24 cellular contexts compared by ENCODE assay signal in the genomic region with DNA sequence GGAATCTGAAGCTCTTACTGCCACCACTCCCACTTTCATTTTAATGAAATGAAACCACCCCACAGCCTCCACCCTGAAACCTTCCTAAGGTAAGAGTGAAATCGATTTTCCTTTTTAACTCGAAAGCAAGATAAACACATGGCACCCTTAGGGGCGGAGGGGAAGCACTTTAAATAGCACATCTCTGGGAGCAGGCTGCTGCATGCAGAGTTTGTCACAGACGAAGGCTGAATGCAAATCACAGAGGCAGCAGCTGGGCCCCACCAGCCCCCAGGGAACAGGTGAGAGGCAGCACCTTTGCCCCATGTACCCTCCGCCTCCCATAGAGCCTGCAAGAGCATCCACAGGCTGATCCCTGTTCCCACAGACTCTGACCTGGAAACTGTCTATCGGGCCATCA. TPM values are rescaled to one million over a fixed set of nuclear protein-coding genes. Genes with fewer than 3 reads are reported as not detected.
DNase-seq lines count a peak whose midpoint lies in the region; ATAC-seq and TF ChIP-seq lines count a peak whose summit lies in the region.
"Had no signal": no experiment of that assay in that cellular context is flagged by ENCODE, and none has a peak within 500 bp of the region (broad histone marks: within the 10 kb centered on the region; RNA-seq: fewer than 3 reads in every experiment).

No MANE protein-coding gene starts in this region.

- DNase-seq in GM12865 (ENCODE audit: low read depth) (peak; percentile 68), NCI-H1417 (lab: John Stamatoyannopoulos, UW) (peak; percentile 69 to 86 (median 82)), NCI-H345 treated with DMSO at 0.1 percent for 48 hours (lab: John Stamatoyannopoulos, UW; ENCODE audit: unreplicated experiment) (peak; percentile 99), spleen (peak; percentile 78), AG08395 (ENCODE audit: low spot score) (no peak)
- DNase-seq: activated CD4-positive, alpha-beta T cell treated with anti-CD3 and anti-CD28 coated beads, Interleukin-2, amount 50 U/mL, for 48 hours; activated gamma-delta T cell treated with Interleukin-2 at 50 U/mL for 16 hours; amniotic stem cell; foreskin keratinocyte; kidney; MM.1S; PC-9; sigmoid colon; stimulated activated naive CD8-positive, alpha-beta T cell treated with anti-CD3 and anti-CD28 coated beads, Interleukin-15, Interleukin-2, amounts not matched to agents 100 U/mL and 50 U/mL, for 24 hours; WERI-Rb-1 had no signal

- no peak for ATAC-seq in GM19463 (IDR thresholded peaks at IDR 0.05; ENCODE audit: unreplicated experiment)
- ATAC-seq in HG02870 (IDR thresholded peaks at IDR 0.05; ENCODE audit: unreplicated experiment) = no peak
- ATAC-seq: foreskin keratinocyte; natural killer cell treated with Interleukin-12 subunit alpha and Interleukin-12 subunit beta and Interleukin-15 and Interleukin-18, amount 100 ng/mL, for 72 hours; stimulated activated naive CD8-positive, alpha-beta T cell treated with anti-CD3 and anti-CD28 coated beads, Interleukin-15, Interleukin-2, amounts not matched to agents 100 U/mL and 50 U/mL, for 24 hours had no signal

- no peak for TF ChIP-seq CTCF in GM12865 (IDR thresholded peaks at IDR 0.05; ENCODE audit: insufficient read depth, low read depth, low read length, missing control alignments)
- no peak for TF ChIP-seq CTCF in spleen (IDR thresholded peaks at IDR 0.05 in 8 of 11, conservative IDR thresholded peaks at IDR 0.05 in 3 of 11)

- H3K4me3 ChIP-seq in GM12865 (ENCODE audit: low read depth, low read length) (no peak overlapping the region), spleen (no peak overlapping the region)
- H3K4me3 ChIP-seq: cardiac muscle cell, PC-9, sigmoid colon, SJSA1, tibial nerve had no signal

- peaks cover 0 to 5% (median 0%) of the 10 kb centered on the region in 6 donors for H3K4me1 ChIP-seq in spleen
- H3K4me1 ChIP-seq: foreskin keratinocyte, sigmoid colon, SJSA1, tibial nerve had no signal

- TF ChIP-seq POLR2A in spleen (IDR thresholded peaks at IDR 0.05) = no peak

- H3K27me3 ChIP-seq in spleen (replicated peaks in 1 of 7) = peaks cover 0 to 75% (median 0%) of the 10 kb centered on the region in 7 donors
- H3K27me3 ChIP-seq: cardiac muscle cell, foreskin keratinocyte, SJSA1, tibial nerve had no signal

- intact Hi-C loops in spleen (cut with DNase I; ENCODE audit: low total_unique reads) = no loop called here

- no peaks in the 10 kb centered on the region for H3K36me3 ChIP-seq in spleen
- H3K36me3 ChIP-seq: cardiac muscle cell, sigmoid colon, SJSA1, tibial nerve, WERI-Rb-1 had no signal

- no peaks in the 10 kb centered on the region for H3K9me3 ChIP-seq in spleen
- H3K9me3 ChIP-seq: sigmoid colon, SJSA1, tibial nerve had no signal

- H3K27ac ChIP-seq in spleen = no peak overlapping the region
- H3K27ac ChIP-seq: cardiac muscle cell, foreskin keratinocyte, PC-9, sigmoid colon, SJSA1, tibial nerve, WERI-Rb-1 had no signal

- WGBS in spleen, 5 donors = 34 to 48% (median 44%) methylated on average over 6 of the region's 6 CpGs

RNA-seq across cellular contexts. Expression of a gene that starts 60.0 kb away (rescaled TPM):
- total RNA-seq in spleen = under 1 TPM; 0.09 to 0.57 (median 0.20) TPM
- polyA plus RNA-seq in spleen = under 1 TPM; 0.09 to 0.74 (median 0.11) TPM
- total RNA-seq: dermis microvascular lymphatic vessel endothelial cell; foreskin keratinocyte; natural killer cell treated with Interleukin-12 subunit alpha and Interleukin-12 subunit beta and Interleukin-15 and Interleukin-18, amount 100 ng/mL, for 72 hours; NCI-H460; PC-9; SJSA1; T-helper 2 cell treated with Interferon-gamma antibody and Interleukin-4, amounts not matched to agents 100 ng/mL and 5 ng/mL, for 36 hours had no signal
- polyA plus RNA-seq: cardiac muscle cell, foreskin keratinocyte had no signal
